Comparison of ENCODE assay signal across 1 cellular context in genomic region chr6:153729189-153729588, GRCh38.
TF ChIP-seq lines count a peak whose summit lies in the region.

No MANE protein-coding gene starts in this region.

TF ChIP-seq in SK-N-SH treated with all-trans-retinoic acid at 6 μM for 48 hours, 23 proteins besides CTCF, POLR2A, EP300 and RAD21 (continued from another document):
- TF ChIP-seq CSRNP3 (CRISPR knock-in tag; IDR thresholded peaks at IDR 0.05) (no peak), ZFP30 (CRISPR knock-in tag; IDR thresholded peaks at IDR 0.05) (no peak), ZNF8 (CRISPR knock-in tag; IDR thresholded peaks at IDR 0.05) (no peak), BACH2 (CRISPR knock-in tag; IDR thresholded peaks at IDR 0.05; ENCODE audit: borderline replicate concordance) (no peak), PPARA (CRISPR knock-in tag; IDR thresholded peaks at IDR 0.05; ENCODE audit: borderline replicate concordance) (no peak)
